In genomic region chr9:33737811-33738606, GRCh38 we compare ENCODE assay signal across 8 cellular contexts. TPM values are rescaled to one million over a fixed set of nuclear protein-coding genes. Genes with fewer than 3 reads are reported as not detected.
A peak's percentile ranks its signal among the peaks of the same experiment; 100 is the strongest.
DNase-seq lines count a peak whose midpoint lies in the region; ATAC-seq, FAIRE-seq and TF ChIP-seq lines count a peak whose summit lies in the region.

No MANE protein-coding gene starts in this region.

- peaks cover 2% of the 10 kb centered on the region for H3K9me3 Mint-ChIP-seq in activated naive CD8-positive, alpha-beta T cell treated with anti-CD3 and anti-CD28 coated beads, Interleukin-2, amount 10 ng/mL, durations not matched to agents 7 days and 5 days

- H3K27me3 Mint-ChIP-seq in activated naive CD8-positive, alpha-beta T cell treated with anti-CD3 and anti-CD28 coated beads, Interleukin-2, amount 10 ng/mL, durations not matched to agents 7 days and 5 days: peaks cover 15% of the 10 kb centered on the region

- in situ Hi-C loops in GM13976 (cut with MboI; ENCODE audit: low sequenced_read_pairs, unreplicated experiment): no loop called here

- no peak overlapping the region for H3K27ac Mint-ChIP-seq in activated naive CD8-positive, alpha-beta T cell treated with anti-CD3 and anti-CD28 coated beads, Interleukin-2, amount 10 ng/mL, durations not matched to agents 7 days and 5 days

- peak; percentile 47 for TF ChIP-seq CTCF in GM13976 (IDR thresholded peaks at IDR 0.05; ENCODE audit: borderline replicate concordance, control extremely low read depth, extremely low read depth, insufficient read depth, missing control alignments)

- FAIRE-seq in urothelium cell line (lab: Jason Lieb, UNC): peak; percentile 55

- ATAC-seq in activated naive CD8-positive, alpha-beta T cell treated with anti-CD3 and anti-CD28 coated beads, Interleukin-2, amount 10 ng/mL, durations not matched to agents 7 days and 5 days (ENCODE audit: low read depth): peak; percentile 47
- no peak for ATAC-seq in HG03439 (IDR thresholded peaks at IDR 0.05; ENCODE audit: unreplicated experiment)

- peaks cover 2% of the 10 kb centered on the region for H3K4me1 Mint-ChIP-seq in activated naive CD8-positive, alpha-beta T cell treated with anti-CD3 and anti-CD28 coated beads, Interleukin-2, amount 10 ng/mL, durations not matched to agents 7 days and 5 days

- no peak overlapping the region for H3K4me3 Mint-ChIP-seq in activated naive CD8-positive, alpha-beta T cell treated with anti-CD3 and anti-CD28 coated beads, Interleukin-2, amount 10 ng/mL, durations not matched to agents 7 days and 5 days

- POLR2A ChIA-PET in activated naive CD8-positive, alpha-beta T cell treated with anti-CD3 and anti-CD28 coated beads, Interleukin-2, amount 10 ng/mL, durations not matched to agents 7 days and 5 days (lab: Charles Lee): interaction anchor here (0.6 to 0.7 kb wide), 3 partner anchors 15 to 1190 kb away, joined by 3 to 7 read pairs (median 7); no protein-coding TSS in a partner anchor

- no peaks in the 10 kb centered on the region for H3K36me3 Mint-ChIP-seq in activated naive CD8-positive, alpha-beta T cell treated with anti-CD3 and anti-CD28 coated beads, Interleukin-2, amount 10 ng/mL, durations not matched to agents 7 days and 5 days

- peak; percentile 68 for DNase-seq in AG20443 (ENCODE audit: low spot score)
- DNase-seq in GM13976 (ENCODE audit: low spot score): no peak
- peak; percentile 54 for DNase-seq in NCI-H2196 (lab: John Stamatoyannopoulos, UW; ENCODE audit: unreplicated experiment)
- peak; percentile 38 for DNase-seq in activated naive CD8-positive, alpha-beta T cell treated with anti-CD3 and anti-CD28 coated beads, Interleukin-2, amount 10 ng/mL, durations not matched to agents 7 days and 5 days
- DNase-seq in iPS-NIHi11 (ENCODE audit: low spot score): peak; percentile 73
- peak; percentile 63 for DNase-seq in urothelium cell line (ENCODE audit: low spot score)
- DNase-seq in NK-92 treated with Interleukin-12 subunit alpha and Interleukin-12 subunit beta, amount 100 ng/mL, for 24 hours (lab: John Stamatoyannopoulos, UW): no peak

RNA-seq across cellular contexts. Expression of gene PRSS3, which starts 57.4 kb away (rescaled TPM):
- not detected for total RNA-seq in activated naive CD8-positive, alpha-beta T cell treated with anti-CD3 and anti-CD28 coated beads, Interleukin-2, amount 10 ng/mL, durations not matched to agents 7 days and 5 days

Comparison
In these comparisons a context has a peak if more than half of its experiments do, and no peak if none do; other contexts are left out.
1. DNase-seq: peak in AG20443 (single experiment), NCI-H2196 (single experiment), activated naive CD8-positive, alpha-beta T cell treated with anti-CD3 and anti-CD28 coated beads, Interleukin-2, amount 10 ng/mL, durations not matched to agents 7 days and 5 days (single experiment), iPS-NIHi11 (single experiment) and urothelium cell line (single experiment); none in GM13976 (single experiment) and NK-92 treated with Interleukin-12 subunit alpha and Interleukin-12 subunit beta, amount 100 ng/mL, for 24 hours (single experiment).